ENCODE assay signal across 21 cellular contexts in the genomic region with DNA sequence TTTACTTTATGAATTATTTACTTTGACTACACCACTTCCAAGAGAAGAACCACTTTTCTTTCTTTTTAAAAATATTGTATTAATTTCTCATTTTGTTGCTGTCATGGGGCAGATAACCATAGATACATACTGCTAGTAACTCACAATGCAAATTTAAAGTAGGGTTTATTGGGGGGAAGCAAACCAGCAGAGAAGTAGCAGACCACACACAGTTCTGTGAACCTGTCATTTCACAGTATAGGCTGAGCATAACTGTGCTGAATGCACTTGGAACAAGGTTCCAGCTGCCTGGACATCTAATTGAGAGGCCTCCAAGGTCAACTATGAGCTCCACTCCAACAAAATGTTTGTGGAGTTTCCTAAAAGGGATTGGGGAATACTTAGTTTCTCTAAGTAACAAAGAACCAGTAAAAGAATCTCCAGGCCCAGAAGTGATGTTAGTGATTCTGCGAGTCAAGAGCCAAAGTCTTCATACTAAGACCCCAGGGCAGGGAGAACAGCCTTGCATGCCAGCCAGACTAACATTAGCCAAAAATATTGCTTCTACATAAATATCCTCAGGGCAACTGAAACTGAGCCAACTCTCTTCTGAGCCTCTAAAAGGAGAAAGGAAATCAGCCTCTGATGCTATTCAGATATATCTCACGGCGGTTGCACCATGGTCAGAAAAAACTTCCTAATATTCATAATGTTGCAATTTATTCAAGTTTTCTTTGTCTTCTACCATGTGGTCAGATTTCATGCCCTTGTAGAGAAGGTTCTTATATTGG.
DNase-seq lines count a peak whose midpoint lies in the region; ATAC-seq and TF ChIP-seq lines count a peak whose summit lies in the region.
"Had no signal": no experiment of that assay in that cellular context is flagged by ENCODE, and none has a peak within 500 bp of the region (broad histone marks: within the 10 kb centered on the region; RNA-seq: fewer than 3 reads in every experiment).

No MANE protein-coding gene starts in this region.

- ATAC-seq in GM18858 (IDR thresholded peaks at IDR 0.05; ENCODE audit: unreplicated experiment) = peak; percentile 32
- peak; percentile 74 for ATAC-seq in HG03354 (IDR thresholded peaks at IDR 0.05; ENCODE audit: poor library complexity, severe bottlenecking, unreplicated experiment)
- ATAC-seq: activated CD8-positive, alpha-beta T cell treated with anti-CD3 and anti-CD28 coated beads, Interleukin-2, amount 10 ng/mL, durations not matched to agents 7 days and 5 days; heart right ventricle; sciatic nerve; stimulated activated memory B cell treated with anti-CD40 and anti-IgM and Interleukin-4, amounts not matched to agents 10 μg/mL and 1 μg/mL and 100 μg/mL, for 72 hours had no signal

- no peak overlapping the region for H3K9ac ChIP-seq in endodermal cell (ENCODE audit: extremely low read depth, low read length, poor library complexity, severe bottlenecking)

- in situ Hi-C loops in SK-MEL-5 (cut with HindIII; ENCODE audit: low pct_unique_long_range_greater_than_20kb, low sequenced_read_pairs) = no loop called here

- H3K4me3 ChIP-seq in endodermal cell (ENCODE audit: low read length) = no peak overlapping the region
- H3K4me3 ChIP-seq: heart right ventricle, left ventricle myocardium inferior, PC-9, vagina had no signal

- peak; percentile 80 for DNase-seq in SK-MEL-5 (ENCODE audit: low read depth, low spot score)
- DNase-seq in left kidney (ENCODE audit: low read depth, low spot score) = peak; percentile 4
- DNase-seq in HCEC 1CT = no peak
- no peak for DNase-seq in endodermal cell
- no peak for DNase-seq in COLO829 (ENCODE audit: low spot score)
- DNase-seq in germinal center (ENCODE audit: low spot score) = no peak
- DNase-seq: activated CD8-positive, alpha-beta T cell treated with anti-CD3 and anti-CD28 coated beads, Interleukin-2, amount 10 ng/mL, durations not matched to agents 7 days and 5 days; activated effector memory CD4-positive, alpha-beta T cell treated with Interleukin-2 at 50 U/mL for 16 hours; brain microvascular endothelial cell; DMS79; heart right ventricle; left ventricle myocardium inferior; PC-9; stimulated activated CD4-positive, alpha-beta T cell treated with anti-CD3 and anti-CD28 coated beads, Interleukin-4, amount 100 ng/mL, for 4 hours had no signal

- H3K27me3 Mint-ChIP-seq in endodermal cell (ENCODE audit: insufficient read depth) = no peaks in the 10 kb centered on the region
- H3K27me3 Mint-ChIP-seq: stimulated activated memory B cell treated with anti-CD40 and anti-IgM and Interleukin-4, amounts not matched to agents 10 μg/mL and 1 μg/mL and 100 μg/mL, for 72 hours had no signal

- H3K4me1 Mint-ChIP-seq in endodermal cell = peaks cover 11% of the 10 kb centered on the region
- H3K4me1 Mint-ChIP-seq: neural crest cell had no signal

- H3K36me3 ChIP-seq in endodermal cell (ENCODE audit: control insufficient read depth, insufficient read depth, low read length) = no peaks in the 10 kb centered on the region
- H3K36me3 ChIP-seq: brain microvascular endothelial cell, heart right ventricle, left ventricle myocardium inferior, vagina had no signal

- no peaks in the 10 kb centered on the region for H3K27me3 ChIP-seq in endodermal cell (ENCODE audit: control insufficient read depth, insufficient read depth, low read length, poor library complexity, severe bottlenecking)
- H3K27me3 ChIP-seq: brain microvascular endothelial cell, heart right ventricle, vagina had no signal

- 95 to 100% methylated on average over 1 to 3 of the region's 3 CpGs for WGBS in endodermal cell (ENCODE audit: insufficient coverage in 1 of 2, insufficient read length in 1 of 2), 2 experiments

- no peaks in the 10 kb centered on the region for H3K36me3 Mint-ChIP-seq in endodermal cell (ENCODE audit: low read depth)

- no peak for TF ChIP-seq CTCF in endodermal cell (conservative IDR thresholded peaks at IDR 0.05)

- H3K9me3 ChIP-seq in endodermal cell (ENCODE audit: control insufficient read depth, low read length) = peaks cover 9% of the 10 kb centered on the region
- H3K9me3 ChIP-seq: vagina had no signal

- no peak overlapping the region for H3K27ac Mint-ChIP-seq in endodermal cell
- H3K27ac Mint-ChIP-seq: activated CD8-positive, alpha-beta T cell treated with anti-CD3 and anti-CD28 coated beads, Interleukin-2, amount 10 ng/mL, durations not matched to agents 7 days and 5 days; stimulated activated memory B cell treated with anti-CD40 and anti-IgM and Interleukin-4, amounts not matched to agents 10 μg/mL and 1 μg/mL and 100 μg/mL, for 72 hours; T-helper 2 cell treated with Interferon-gamma antibody and Interleukin-4, amounts not matched to agents 5 μg/mL and 100 μg/mL, for 36 hours had no signal

- no peaks in the 10 kb centered on the region for H3K4me1 ChIP-seq in endodermal cell (ENCODE audit: control insufficient read depth, insufficient read depth, low read length)
- H3K4me1 ChIP-seq: heart right ventricle, left ventricle myocardium inferior, vagina had no signal

- H3K9me3 Mint-ChIP-seq in endodermal cell = no peaks in the 10 kb centered on the region
- H3K9me3 Mint-ChIP-seq: T-helper 2 cell treated with Interferon-gamma antibody and Interleukin-4, amounts not matched to agents 5 μg/mL and 100 μg/mL, for 36 hours had no signal

- no peak overlapping the region for H3K27ac ChIP-seq in endodermal cell (ENCODE audit: low read depth, low read length)
- H3K27ac ChIP-seq: brain microvascular endothelial cell, heart right ventricle, left ventricle myocardium inferior, PC-9, vagina had no signal

- H3K4me3 Mint-ChIP-seq in endodermal cell = no peak overlapping the region
- H3K4me3 Mint-ChIP-seq: activated CD8-positive, alpha-beta T cell treated with anti-CD3 and anti-CD28 coated beads, Interleukin-2, amount 10 ng/mL, durations not matched to agents 7 days and 5 days; neural crest cell; stimulated activated memory B cell treated with anti-CD40 and anti-IgM and Interleukin-4, amounts not matched to agents 10 μg/mL and 1 μg/mL and 100 μg/mL, for 72 hours; T-helper 2 cell treated with Interferon-gamma antibody and Interleukin-4, amounts not matched to agents 5 μg/mL and 100 μg/mL, for 36 hours had no signal

Comparison
In these comparisons a context has a peak if more than half of its experiments do, and no peak if none do; other contexts are left out.
1. DNase-seq: peak in SK-MEL-5 (single experiment) and left kidney (single experiment); none in HCEC 1CT (single experiment), endodermal cell (single experiment), COLO829 (single experiment) and germinal center (single experiment).